Comparison of ENCODE assay signal across 34 cellular contexts in genomic region chr4:134867027-134867426, GRCh38.
"Had no signal": no experiment of that assay in that cellular context is flagged by ENCODE, and none has a peak within 500 bp of the region (broad histone marks: within the 10 kb centered on the region; RNA-seq: fewer than 3 reads in every experiment).

No MANE protein-coding gene starts in this region.

- H3K36me3 ChIP-seq: MG63 had no signal

- H3K9ac ChIP-seq: KMS-11 had no signal

- H3K4me2 ChIP-seq: KMS-11 had no signal

- H3K9me3 ChIP-seq: MG63 had no signal

- H3K27me3 ChIP-seq: MG63 had no signal

- H3K4me3 ChIP-seq: MG63 had no signal

- H3K27ac ChIP-seq: KMS-11 had no signal

- DNase-seq: Karpas-422, Kasumi-1, KBM-7, KG1, MG63, MM.1S, MV-4-11, NCI-H1048, NCI-H1092, NCI-H1092 treated with DMSO at 0.1 percent for 48 hours, NCI-H1105, NCI-H1105 treated with DMSO at 0.1 percent for 48 hours, NCI-H1417 treated with DMSO at 0.1 percent for 48 hours, NCI-H1436, NCI-H1436 treated with DMSO at 0.1 percent for 48 hours, NCI-H146, NCI-H1694, NCI-H1694 treated with DMSO at 0.1 percent for 48 hours, NCI-H187, NCI-H187 treated with DMSO at 0.1 percent for 48 hours, NCI-H1930, NCI-H2029, NCI-H2029 treated with DMSO at 0.1 percent for 48 hours, NCI-H2081, NCI-H2081 treated with DMSO at 0.1 percent for 48 hours, NCI-H2107, NCI-H2171, NCI-H2227 treated with DMSO at 0.1 percent for 48 hours, NCI-H226, NCI-H345, NCI-H446, NCI-H446 treated with DMSO at 0.1 percent for 48 hours, NCI-H510A had no signal
